Comparison of ENCODE assay signal across 1 cellular context in the genomic region with DNA sequence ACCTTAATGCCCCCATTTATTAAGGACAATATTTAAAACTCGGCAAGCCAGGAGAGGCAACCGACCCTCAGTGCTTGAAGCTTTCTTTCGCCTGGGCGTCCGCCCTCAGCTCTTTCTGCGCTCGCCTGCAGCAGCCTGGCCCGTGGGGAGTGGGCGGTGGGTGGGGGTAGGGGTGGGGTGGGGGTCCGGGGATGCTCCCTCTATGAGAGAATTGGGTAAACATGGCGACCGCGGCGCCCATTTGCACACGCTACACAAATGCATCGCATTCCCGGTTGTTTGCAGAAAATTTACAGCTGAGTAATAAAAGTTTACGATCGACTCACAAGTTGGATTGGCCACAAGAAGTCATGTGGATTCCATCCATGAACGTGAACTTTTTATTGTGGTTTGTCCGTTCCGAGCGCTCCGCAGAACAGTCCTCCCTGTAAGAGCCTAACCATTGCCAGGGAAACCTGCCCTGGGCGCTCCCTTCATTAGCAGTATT.
TF ChIP-seq lines count a peak whose summit lies in the region.

No MANE protein-coding gene starts in this region.

TF ChIP-seq in GM12878, 131 proteins besides CTCF, POLR2A, EP300 and RAD21:
- no peak for TF ChIP-seq ZNF217 (IDR thresholded peaks at IDR 0.05)
- TF ChIP-seq SUPT20H (IDR thresholded peaks at IDR 0.05; ENCODE audit: borderline replicate concordance, control insufficient read depth, low read depth, low read length) = no peak
- TF ChIP-seq, protein P1, sequence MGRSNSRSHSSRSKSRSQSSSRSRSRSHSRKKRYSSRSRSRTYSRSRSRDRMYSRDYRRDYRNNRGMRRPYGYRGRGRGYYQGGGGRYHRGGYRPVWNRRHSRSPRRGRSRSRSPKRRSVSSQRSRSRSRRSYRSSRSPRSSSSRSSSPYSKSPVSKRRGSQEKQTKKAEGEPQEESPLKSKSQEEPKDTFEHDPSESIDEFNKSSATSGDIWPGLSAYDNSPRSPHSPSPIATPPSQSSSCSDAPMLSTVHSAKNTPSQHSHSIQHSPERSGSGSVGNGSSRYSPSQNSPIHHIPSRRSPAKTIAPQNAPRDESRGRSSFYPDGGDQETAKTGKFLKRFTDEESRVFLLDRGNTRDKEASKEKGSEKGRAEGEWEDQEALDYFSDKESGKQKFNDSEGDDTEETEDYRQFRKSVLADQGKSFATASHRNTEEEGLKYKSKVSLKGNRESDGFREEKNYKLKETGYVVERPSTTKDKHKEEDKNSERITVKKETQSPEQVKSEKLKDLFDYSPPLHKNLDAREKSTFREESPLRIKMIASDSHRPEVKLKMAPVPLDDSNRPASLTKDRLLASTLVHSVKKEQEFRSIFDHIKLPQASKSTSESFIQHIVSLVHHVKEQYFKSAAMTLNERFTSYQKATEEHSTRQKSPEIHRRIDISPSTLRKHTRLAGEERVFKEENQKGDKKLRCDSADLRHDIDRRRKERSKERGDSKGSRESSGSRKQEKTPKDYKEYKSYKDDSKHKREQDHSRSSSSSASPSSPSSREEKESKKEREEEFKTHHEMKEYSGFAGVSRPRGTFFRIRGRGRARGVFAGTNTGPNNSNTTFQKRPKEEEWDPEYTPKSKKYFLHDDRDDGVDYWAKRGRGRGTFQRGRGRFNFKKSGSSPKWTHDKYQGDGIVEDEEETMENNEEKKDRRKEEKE (IDR thresholded peaks at IDR 0.05) = no peak
- TF ChIP-seq STAT3 (IDR thresholded peaks at IDR 0.05; ENCODE audit: low read depth, low read length) = no peak
- TF ChIP-seq RELB (IDR thresholded peaks at IDR 0.05; ENCODE audit: low read depth) = no peak
- TF ChIP-seq, protein P2, sequence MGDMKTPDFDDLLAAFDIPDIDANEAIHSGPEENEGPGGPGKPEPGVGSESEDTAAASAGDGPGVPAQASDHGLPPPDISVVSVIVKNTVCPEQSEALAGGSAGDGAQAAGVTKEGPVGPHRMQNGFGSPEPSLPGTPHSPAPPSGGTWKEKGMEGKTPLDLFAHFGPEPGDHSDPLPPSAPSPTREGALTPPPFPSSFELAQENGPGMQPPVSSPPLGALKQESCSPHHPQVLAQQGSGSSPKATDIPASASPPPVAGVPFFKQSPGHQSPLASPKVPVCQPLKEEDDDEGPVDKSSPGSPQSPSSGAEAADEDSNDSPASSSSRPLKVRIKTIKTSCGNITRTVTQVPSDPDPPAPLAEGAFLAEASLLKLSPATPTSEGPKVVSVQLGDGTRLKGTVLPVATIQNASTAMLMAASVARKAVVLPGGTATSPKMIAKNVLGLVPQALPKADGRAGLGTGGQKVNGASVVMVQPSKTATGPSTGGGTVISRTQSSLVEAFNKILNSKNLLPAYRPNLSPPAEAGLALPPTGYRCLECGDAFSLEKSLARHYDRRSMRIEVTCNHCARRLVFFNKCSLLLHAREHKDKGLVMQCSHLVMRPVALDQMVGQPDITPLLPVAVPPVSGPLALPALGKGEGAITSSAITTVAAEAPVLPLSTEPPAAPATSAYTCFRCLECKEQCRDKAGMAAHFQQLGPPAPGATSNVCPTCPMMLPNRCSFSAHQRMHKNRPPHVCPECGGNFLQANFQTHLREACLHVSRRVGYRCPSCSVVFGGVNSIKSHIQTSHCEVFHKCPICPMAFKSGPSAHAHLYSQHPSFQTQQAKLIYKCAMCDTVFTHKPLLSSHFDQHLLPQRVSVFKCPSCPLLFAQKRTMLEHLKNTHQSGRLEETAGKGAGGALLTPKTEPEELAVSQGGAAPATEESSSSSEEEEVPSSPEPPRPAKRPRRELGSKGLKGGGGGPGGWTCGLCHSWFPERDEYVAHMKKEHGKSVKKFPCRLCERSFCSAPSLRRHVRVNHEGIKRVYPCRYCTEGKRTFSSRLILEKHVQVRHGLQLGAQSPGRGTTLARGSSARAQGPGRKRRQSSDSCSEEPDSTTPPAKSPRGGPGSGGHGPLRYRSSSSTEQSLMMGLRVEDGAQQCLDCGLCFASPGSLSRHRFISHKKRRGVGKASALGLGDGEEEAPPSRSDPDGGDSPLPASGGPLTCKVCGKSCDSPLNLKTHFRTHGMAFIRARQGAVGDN (IDR thresholded peaks at IDR 0.05) = no peak
